ENCODE assay signal across 35 cellular contexts in genomic region chr14:80496090-80496489, GRCh38.
"Had no signal": no experiment of that assay in that cellular context is flagged by ENCODE, and none has a peak within 500 bp of the region (broad histone marks: within the 10 kb centered on the region; RNA-seq: fewer than 3 reads in every experiment).

No MANE protein-coding gene starts in this region.

- H3K4me3 ChIP-seq: MG63 had no signal

- H3K9me3 ChIP-seq: MG63 had no signal

- H3K36me3 ChIP-seq: MG63 had no signal

- H3K27me3 ChIP-seq: MG63 had no signal

- DNase-seq: Kasumi-1, MG63, MM.1S, MV-4-11, NCI-H1048, NCI-H1092, NCI-H1092 treated with DMSO at 0.1 percent for 48 hours, NCI-H1105, NCI-H1105 treated with DMSO at 0.1 percent for 48 hours, NCI-H1417, NCI-H1417 treated with DMSO at 0.1 percent for 48 hours, NCI-H1436, NCI-H1436 treated with DMSO at 0.1 percent for 48 hours, NCI-H146, NCI-H1694, NCI-H1694 treated with DMSO at 0.1 percent for 48 hours, NCI-H187, NCI-H187 treated with DMSO at 0.1 percent for 48 hours, NCI-H1930, NCI-H2029, NCI-H2029 treated with DMSO at 0.1 percent for 48 hours, NCI-H2081, NCI-H2081 treated with DMSO at 0.1 percent for 48 hours, NCI-H2107, NCI-H2171, NCI-H2171 treated with DMSO at 0.1 percent for 48 hours, NCI-H2227 treated with DMSO at 0.1 percent for 48 hours, NCI-H226, NCI-H345, NCI-H446, NCI-H446 treated with DMSO at 0.1 percent for 48 hours, NCI-H510A, NCI-H510A treated with DMSO at 0.1 percent for 48 hours, NCI-H524, NCI-H524 treated with DMSO at 0.1 percent for 48 hours had no signal
